1 cellular context compared by ENCODE assay signal in the genomic region with DNA sequence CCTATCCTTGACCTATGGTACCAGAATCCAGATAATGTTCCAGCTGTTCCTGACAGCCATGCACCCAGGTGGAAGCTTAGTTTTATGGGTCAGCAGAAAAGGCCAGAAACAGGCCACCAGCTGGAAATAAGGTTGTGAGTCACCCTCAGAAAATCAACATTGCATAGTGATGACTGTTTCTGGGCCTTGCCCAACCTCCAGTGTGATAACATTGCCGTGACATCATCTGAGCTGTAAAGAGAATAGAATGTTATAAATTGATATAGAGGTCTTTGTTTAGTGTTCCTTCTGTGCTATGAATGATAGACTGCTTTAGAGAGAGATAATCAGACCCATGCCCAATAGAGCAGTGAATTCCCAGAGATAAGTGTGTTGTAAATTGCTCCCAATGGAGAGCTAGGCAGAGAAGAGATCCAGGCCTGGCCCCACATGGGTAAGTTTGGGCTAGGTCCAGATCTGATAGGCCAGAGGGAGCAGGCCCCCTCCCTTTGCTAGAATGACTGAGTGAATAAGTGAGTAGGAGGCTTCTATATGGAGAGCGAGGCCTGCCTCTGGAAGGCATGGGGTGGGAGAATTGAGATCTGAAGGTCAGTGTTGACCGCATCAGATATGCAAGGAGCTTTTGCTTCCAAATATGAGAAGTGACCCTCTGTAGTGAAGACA.
TF ChIP-seq lines count a peak whose summit lies in the region.

No MANE protein-coding gene starts in this region.

TF ChIP-seq in HepG2, 621 proteins besides CTCF, POLR2A, EP300 and RAD21 (continued from another document and continues in another):
- TF ChIP-seq JUND (CRISPR knock-in tag; IDR thresholded peaks at IDR 0.05), result peak; percentile 95
- TF ChIP-seq ZMYM4 (CRISPR knock-in tag; IDR thresholded peaks at IDR 0.05), result no peak
- peak; percentile 51; the same call in 1 of the 2 replicates for TF ChIP-seq SOX5 (CRISPR knock-in tag; IDR thresholded peaks at IDR 0.05; ENCODE audit: borderline replicate concordance)
- peak; percentile 83 for TF ChIP-seq ATF7 (IDR thresholded peaks at IDR 0.05)
- peak; percentile 54; the same call in 1 of the 2 replicates for TF ChIP-seq ATF7 (CRISPR knock-in tag; IDR thresholded peaks at IDR 0.05)
- TF ChIP-seq, protein P1, sequence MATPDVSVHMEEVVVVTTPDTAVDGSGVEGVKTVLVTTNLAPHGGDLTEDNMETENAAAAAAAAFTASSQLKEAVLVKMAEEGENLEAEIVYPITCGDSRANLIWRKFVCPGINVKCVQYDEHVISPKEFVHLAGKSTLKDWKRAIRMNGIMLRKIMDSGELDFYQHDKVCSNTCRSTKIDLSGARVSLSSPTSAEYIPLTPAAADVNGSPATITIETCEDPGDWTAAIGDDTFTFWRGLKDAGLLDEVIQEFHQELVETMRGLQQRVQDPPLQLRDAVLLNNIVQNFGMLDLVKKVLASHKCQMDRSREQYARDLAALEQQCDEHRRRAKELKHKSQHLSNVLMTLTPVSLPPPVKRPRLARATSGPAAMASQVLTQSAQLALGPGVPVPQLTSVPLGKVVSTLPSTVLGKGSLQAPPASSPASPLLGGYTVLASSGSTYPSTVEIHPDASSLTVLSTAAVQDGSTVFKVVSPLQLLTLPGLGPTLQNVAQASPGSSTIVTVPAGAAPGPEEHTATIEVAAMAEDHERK (CRISPR knock-in tag; IDR thresholded peaks at IDR 0.05; ENCODE audit: low read depth), result no peak
- peak; percentile 87 for TF ChIP-seq RARA (CRISPR knock-in tag; IDR thresholded peaks at IDR 0.05)
- TF ChIP-seq FOXA1 (IDR thresholded peaks at IDR 0.05), result no peak
- peak; percentile 79 for TF ChIP-seq FOXA1 (CRISPR knock-in tag; IDR thresholded peaks at IDR 0.05)
- TF ChIP-seq RXRA (CRISPR knock-in tag; IDR thresholded peaks at IDR 0.05), result peak; percentile 21; the same call in 1 of the 2 replicates
- TF ChIP-seq CREB1 (IDR thresholded peaks at IDR 0.05), result peak; percentile 86
- TF ChIP-seq CREB1 (CRISPR knock-in tag; IDR thresholded peaks at IDR 0.05), result peak; percentile 67
- peak; percentile 97 for TF ChIP-seq JUN (CRISPR knock-in tag; IDR thresholded peaks at IDR 0.05)
- TF ChIP-seq TEAD3 (CRISPR knock-in tag; optimal IDR thresholded peaks at IDR 0.05; ENCODE audit: borderline replicate concordance), result peak; percentile 85
- peak; percentile 53; the same call in 1 of the 2 replicates for TF ChIP-seq ZNF501 (CRISPR knock-in tag; IDR thresholded peaks at IDR 0.05)
- TF ChIP-seq GATAD2A (CRISPR knock-in tag; IDR thresholded peaks at IDR 0.05), result peak; percentile 71; the same call in 1 of the 2 replicates
- TF ChIP-seq, protein P2, sequence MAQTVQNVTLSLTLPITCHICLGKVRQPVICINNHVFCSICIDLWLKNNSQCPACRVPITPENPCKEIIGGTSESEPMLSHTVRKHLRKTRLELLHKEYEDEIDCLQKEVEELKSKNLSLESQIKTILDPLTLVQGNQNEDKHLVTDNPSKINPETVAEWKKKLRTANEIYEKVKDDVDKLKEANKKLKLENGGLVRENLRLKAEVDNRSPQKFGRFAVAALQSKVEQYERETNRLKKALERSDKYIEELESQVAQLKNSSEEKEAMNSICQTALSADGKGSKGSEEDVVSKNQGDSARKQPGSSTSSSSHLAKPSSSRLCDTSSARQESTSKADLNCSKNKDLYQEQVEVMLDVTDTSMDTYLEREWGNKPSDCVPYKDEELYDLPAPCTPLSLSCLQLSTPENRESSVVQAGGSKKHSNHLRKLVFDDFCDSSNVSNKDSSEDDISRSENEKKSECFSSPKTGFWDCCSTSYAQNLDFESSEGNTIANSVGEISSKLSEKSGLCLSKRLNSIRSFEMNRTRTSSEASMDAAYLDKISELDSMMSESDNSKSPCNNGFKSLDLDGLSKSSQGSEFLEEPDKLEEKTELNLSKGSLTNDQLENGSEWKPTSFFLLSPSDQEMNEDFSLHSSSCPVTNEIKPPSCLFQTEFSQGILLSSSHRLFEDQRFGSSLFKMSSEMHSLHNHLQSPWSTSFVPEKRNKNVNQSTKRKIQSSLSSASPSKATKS (CRISPR knock-in tag; IDR thresholded peaks at IDR 0.05), result no peak
- TF ChIP-seq, protein P3, sequence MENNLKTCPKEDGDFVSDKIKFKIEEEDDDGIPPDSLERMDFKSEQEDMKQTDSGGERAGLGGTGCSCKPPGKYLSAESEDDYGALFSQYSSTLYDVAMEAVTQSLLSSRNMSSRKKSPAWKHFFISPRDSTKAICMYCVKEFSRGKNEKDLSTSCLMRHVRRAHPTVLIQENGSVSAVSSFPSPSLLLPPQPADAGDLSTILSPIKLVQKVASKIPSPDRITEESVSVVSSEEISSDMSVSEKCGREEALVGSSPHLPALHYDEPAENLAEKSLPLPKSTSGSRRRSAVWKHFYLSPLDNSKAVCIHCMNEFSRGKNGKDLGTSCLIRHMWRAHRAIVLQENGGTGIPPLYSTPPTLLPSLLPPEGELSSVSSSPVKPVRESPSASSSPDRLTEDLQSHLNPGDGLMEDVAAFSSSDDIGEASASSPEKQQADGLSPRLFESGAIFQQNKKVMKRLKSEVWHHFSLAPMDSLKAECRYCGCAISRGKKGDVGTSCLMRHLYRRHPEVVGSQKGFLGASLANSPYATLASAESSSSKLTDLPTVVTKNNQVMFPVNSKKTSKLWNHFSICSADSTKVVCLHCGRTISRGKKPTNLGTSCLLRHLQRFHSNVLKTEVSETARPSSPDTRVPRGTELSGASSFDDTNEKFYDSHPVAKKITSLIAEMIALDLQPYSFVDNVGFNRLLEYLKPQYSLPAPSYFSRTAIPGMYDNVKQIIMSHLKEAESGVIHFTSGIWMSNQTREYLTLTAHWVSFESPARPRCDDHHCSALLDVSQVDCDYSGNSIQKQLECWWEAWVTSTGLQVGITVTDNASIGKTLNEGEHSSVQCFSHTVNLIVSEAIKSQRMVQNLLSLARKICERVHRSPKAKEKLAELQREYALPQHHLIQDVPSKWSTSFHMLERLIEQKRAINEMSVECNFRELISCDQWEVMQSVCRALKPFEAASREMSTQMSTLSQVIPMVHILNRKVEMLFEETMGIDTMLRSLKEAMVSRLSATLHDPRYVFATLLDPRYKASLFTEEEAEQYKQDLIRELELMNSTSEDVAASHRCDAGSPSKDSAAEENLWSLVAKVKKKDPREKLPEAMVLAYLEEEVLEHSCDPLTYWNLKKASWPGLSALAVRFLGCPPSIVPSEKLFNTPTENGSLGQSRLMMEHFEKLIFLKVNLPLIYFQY (CRISPR knock-in tag; IDR thresholded peaks at IDR 0.05; ENCODE audit: borderline replicate concordance), result peak; percentile 81; the same call in 1 of the 2 replicates
- peak; percentile 82; the same call in 1 of the 2 replicates for TF ChIP-seq FOXK1 (CRISPR knock-in tag; IDR thresholded peaks at IDR 0.05; ENCODE audit: borderline replicate concordance, low read depth)
- TF ChIP-seq KLF16 (CRISPR knock-in tag; IDR thresholded peaks at IDR 0.05), result 0 out of 4 replicates have a peak, but pooled peaks of 1 of the 2 experiments have one; percentile 57
- TF ChIP-seq MXI1 (IDR thresholded peaks at IDR 0.05; ENCODE audit: borderline replicate concordance, low read depth, low read length), result peak; percentile 84; the same call in 2 of the 3 replicates
- TF ChIP-seq SKI (IDR thresholded peaks at IDR 0.05; ENCODE audit: partially characterized antibody), result peak; percentile 14
- TF ChIP-seq SAP130 (CRISPR knock-in tag; IDR thresholded peaks at IDR 0.05; ENCODE audit: low read depth), result peak; percentile 98
- TF ChIP-seq, protein P4, sequence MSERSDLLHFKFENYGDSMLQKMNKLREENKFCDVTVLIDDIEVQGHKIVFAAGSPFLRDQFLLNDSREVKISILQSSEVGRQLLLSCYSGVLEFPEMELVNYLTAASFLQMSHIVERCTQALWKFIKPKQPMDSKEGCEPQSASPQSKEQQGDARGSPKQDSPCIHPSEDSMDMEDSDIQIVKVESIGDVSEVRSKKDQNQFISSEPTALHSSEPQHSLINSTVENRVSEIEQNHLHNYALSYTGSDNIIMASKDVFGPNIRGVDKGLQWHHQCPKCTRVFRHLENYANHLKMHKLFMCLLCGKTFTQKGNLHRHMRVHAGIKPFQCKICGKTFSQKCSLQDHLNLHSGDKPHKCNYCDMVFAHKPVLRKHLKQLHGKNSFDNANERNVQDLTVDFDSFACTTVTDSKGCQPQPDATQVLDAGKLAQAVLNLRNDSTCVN (CRISPR knock-in tag; IDR thresholded peaks at IDR 0.05; ENCODE audit: borderline replicate concordance), result peak; percentile 83; the same call in 1 of the 2 replicates
- peak; percentile 89 for TF ChIP-seq JUNB (CRISPR knock-in tag; IDR thresholded peaks at IDR 0.05; ENCODE audit: borderline replicate concordance)
- TF ChIP-seq ZNF777 (CRISPR knock-in tag; IDR thresholded peaks at IDR 0.05), result no peak
- TF ChIP-seq, protein P5, sequence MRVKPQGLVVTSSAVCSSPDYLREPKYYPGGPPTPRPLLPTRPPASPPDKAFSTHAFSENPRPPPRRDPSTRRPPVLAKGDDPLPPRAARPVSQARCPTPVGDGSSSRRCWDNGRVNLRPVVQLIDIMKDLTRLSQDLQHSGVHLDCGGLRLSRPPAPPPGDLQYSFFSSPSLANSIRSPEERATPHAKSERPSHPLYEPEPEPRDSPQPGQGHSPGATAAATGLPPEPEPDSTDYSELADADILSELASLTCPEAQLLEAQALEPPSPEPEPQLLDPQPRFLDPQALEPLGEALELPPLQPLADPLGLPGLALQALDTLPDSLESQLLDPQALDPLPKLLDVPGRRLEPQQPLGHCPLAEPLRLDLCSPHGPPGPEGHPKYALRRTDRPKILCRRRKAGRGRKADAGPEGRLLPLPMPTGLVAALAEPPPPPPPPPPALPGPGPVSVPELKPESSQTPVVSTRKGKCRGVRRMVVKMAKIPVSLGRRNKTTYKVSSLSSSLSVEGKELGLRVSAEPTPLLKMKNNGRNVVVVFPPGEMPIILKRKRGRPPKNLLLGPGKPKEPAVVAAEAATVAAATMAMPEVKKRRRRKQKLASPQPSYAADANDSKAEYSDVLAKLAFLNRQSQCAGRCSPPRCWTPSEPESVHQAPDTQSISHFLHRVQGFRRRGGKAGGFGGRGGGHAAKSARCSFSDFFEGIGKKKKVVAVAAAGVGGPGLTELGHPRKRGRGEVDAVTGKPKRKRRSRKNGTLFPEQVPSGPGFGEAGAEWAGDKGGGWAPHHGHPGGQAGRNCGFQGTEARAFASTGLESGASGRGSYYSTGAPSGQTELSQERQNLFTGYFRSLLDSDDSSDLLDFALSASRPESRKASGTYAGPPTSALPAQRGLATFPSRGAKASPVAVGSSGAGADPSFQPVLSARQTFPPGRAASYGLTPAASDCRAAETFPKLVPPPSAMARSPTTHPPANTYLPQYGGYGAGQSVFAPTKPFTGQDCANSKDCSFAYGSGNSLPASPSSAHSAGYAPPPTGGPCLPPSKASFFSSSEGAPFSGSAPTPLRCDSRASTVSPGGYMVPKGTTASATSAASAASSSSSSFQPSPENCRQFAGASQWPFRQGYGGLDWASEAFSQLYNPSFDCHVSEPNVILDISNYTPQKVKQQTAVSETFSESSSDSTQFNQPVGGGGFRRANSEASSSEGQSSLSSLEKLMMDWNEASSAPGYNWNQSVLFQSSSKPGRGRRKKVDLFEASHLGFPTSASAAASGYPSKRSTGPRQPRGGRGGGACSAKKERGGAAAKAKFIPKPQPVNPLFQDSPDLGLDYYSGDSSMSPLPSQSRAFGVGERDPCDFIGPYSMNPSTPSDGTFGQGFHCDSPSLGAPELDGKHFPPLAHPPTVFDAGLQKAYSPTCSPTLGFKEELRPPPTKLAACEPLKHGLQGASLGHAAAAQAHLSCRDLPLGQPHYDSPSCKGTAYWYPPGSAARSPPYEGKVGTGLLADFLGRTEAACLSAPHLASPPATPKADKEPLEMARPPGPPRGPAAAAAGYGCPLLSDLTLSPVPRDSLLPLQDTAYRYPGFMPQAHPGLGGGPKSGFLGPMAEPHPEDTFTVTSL (CRISPR knock-in tag; IDR thresholded peaks at IDR 0.05; ENCODE audit: borderline replicate concordance), result peak; percentile 66; the same call in 1 of the 2 replicates
- peak; percentile 52 for TF ChIP-seq SALL1 (CRISPR knock-in tag; IDR thresholded peaks at IDR 0.05)
- peak; percentile 12; the same call in 1 of the 2 replicates for TF ChIP-seq FOXK2 (IDR thresholded peaks at IDR 0.05)
- TF ChIP-seq ZFP36 (IDR thresholded peaks at IDR 0.05; ENCODE audit: borderline replicate concordance, low read depth, low read length, partially characterized antibody), result peak; percentile 6
- TF ChIP-seq MED1 (CRISPR knock-in tag; IDR thresholded peaks at IDR 0.05), result peak; percentile 42; the same call in 1 of the 2 replicates
- TF ChIP-seq, protein P6, sequence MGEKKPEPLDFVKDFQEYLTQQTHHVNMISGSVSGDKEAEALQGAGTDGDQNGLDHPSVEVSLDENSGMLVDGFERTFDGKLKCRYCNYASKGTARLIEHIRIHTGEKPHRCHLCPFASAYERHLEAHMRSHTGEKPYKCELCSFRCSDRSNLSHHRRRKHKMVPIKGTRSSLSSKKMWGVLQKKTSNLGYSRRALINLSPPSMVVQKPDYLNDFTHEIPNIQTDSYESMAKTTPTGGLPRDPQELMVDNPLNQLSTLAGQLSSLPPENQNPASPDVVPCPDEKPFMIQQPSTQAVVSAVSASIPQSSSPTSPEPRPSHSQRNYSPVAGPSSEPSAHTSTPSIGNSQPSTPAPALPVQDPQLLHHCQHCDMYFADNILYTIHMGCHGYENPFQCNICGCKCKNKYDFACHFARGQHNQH (CRISPR knock-in tag; IDR thresholded peaks at IDR 0.05), result 0 out of 2 replicates have a peak, but pooled peaks have one; percentile 65
- no peak for TF ChIP-seq KDM1A (CRISPR knock-in tag; IDR thresholded peaks at IDR 0.05)
- peak; percentile 69; the same call in 1 of the 2 replicates for TF ChIP-seq RXRB (CRISPR knock-in tag; IDR thresholded peaks at IDR 0.05; ENCODE audit: borderline replicate concordance)
- 0 out of 2 replicates have a peak, but pooled peaks have one; percentile 21 for TF ChIP-seq ATF1 (CRISPR knock-in tag; IDR thresholded peaks at IDR 0.05)
- TF ChIP-seq MEF2D (CRISPR knock-in tag; IDR thresholded peaks at IDR 0.05), result 0 out of 2 replicates have a peak, but pooled peaks have one; percentile 34
- TF ChIP-seq, protein P7, sequence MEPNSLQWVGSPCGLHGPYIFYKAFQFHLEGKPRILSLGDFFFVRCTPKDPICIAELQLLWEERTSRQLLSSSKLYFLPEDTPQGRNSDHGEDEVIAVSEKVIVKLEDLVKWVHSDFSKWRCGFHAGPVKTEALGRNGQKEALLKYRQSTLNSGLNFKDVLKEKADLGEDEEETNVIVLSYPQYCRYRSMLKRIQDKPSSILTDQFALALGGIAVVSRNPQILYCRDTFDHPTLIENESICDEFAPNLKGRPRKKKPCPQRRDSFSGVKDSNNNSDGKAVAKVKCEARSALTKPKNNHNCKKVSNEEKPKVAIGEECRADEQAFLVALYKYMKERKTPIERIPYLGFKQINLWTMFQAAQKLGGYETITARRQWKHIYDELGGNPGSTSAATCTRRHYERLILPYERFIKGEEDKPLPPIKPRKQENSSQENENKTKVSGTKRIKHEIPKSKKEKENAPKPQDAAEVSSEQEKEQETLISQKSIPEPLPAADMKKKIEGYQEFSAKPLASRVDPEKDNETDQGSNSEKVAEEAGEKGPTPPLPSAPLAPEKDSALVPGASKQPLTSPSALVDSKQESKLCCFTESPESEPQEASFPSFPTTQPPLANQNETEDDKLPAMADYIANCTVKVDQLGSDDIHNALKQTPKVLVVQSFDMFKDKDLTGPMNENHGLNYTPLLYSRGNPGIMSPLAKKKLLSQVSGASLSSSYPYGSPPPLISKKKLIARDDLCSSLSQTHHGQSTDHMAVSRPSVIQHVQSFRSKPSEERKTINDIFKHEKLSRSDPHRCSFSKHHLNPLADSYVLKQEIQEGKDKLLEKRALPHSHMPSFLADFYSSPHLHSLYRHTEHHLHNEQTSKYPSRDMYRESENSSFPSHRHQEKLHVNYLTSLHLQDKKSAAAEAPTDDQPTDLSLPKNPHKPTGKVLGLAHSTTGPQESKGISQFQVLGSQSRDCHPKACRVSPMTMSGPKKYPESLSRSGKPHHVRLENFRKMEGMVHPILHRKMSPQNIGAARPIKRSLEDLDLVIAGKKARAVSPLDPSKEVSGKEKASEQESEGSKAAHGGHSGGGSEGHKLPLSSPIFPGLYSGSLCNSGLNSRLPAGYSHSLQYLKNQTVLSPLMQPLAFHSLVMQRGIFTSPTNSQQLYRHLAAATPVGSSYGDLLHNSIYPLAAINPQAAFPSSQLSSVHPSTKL (CRISPR knock-in tag; IDR thresholded peaks at IDR 0.05), result peak; percentile 92
- peak; percentile 64; the same call in 1 of the 2 replicates for TF ChIP-seq NR2F6 (IDR thresholded peaks at IDR 0.05)
- TF ChIP-seq NR2F6 (CRISPR knock-in tag; IDR thresholded peaks at IDR 0.05), result peak; percentile 73
